ENCODE assay signal across 21 cellular contexts in genomic region chr2:105862843-105863242, GRCh38.
DNase-seq lines count a peak whose midpoint lies in the region; ATAC-seq and TF ChIP-seq lines count a peak whose summit lies in the region.
"Had no signal": no experiment of that assay in that cellular context is flagged by ENCODE, and none has a peak within 500 bp of the region (broad histone marks: within the 10 kb centered on the region; RNA-seq: fewer than 3 reads in every experiment).

No MANE protein-coding gene starts in this region.

- TF ChIP-seq CTCF in endodermal cell (conservative IDR thresholded peaks at IDR 0.05) = no peak

- H3K36me3 ChIP-seq in endodermal cell (ENCODE audit: control insufficient read depth, insufficient read depth, low read length) = peaks cover 22% of the 10 kb centered on the region
- H3K36me3 ChIP-seq: neural progenitor cell, prostate gland had no signal

- peak overlapping the region; percentile 76 for H3K27ac Mint-ChIP-seq in activated CD4-positive, alpha-beta T cell treated with anti-CD3 and anti-CD28 coated beads, Interleukin-2, amount 10 ng/mL, durations not matched to agents 24 days and 14 days
- peak overlapping the region; percentile 66 for H3K27ac Mint-ChIP-seq in activated CD8-positive, alpha-beta T cell treated with anti-CD3 and anti-CD28 coated beads, Interleukin-2, amount 10 ng/mL, durations not matched to agents 7 days and 5 days
- no peak overlapping the region for H3K27ac Mint-ChIP-seq in endodermal cell
- peak overlapping the region; percentile 84 for H3K27ac Mint-ChIP-seq in stimulated activated memory B cell treated with anti-CD40 and anti-IgM and Interleukin-4, amounts not matched to agents 10 μg/mL and 1 μg/mL and 100 μg/mL, for 72 hours
- H3K27ac Mint-ChIP-seq: B cell, neural progenitor cell had no signal

- no peaks in the 10 kb centered on the region for H3K9me3 Mint-ChIP-seq in activated CD4-positive, alpha-beta T cell treated with anti-CD3 and anti-CD28 coated beads, Interleukin-2, amount 10 ng/mL, durations not matched to agents 24 days and 14 days
- H3K9me3 Mint-ChIP-seq in activated CD8-positive, alpha-beta T cell treated with anti-CD3 and anti-CD28 coated beads, Interleukin-2, amount 10 ng/mL, durations not matched to agents 7 days and 5 days (ENCODE audit: insufficient read depth) = no peaks in the 10 kb centered on the region
- H3K9me3 Mint-ChIP-seq in endodermal cell = no peaks in the 10 kb centered on the region
- no peaks in the 10 kb centered on the region for H3K9me3 Mint-ChIP-seq in stimulated activated memory B cell treated with anti-CD40 and anti-IgM and Interleukin-4, amounts not matched to agents 10 μg/mL and 1 μg/mL and 100 μg/mL, for 72 hours
- H3K9me3 Mint-ChIP-seq: mesothelial cell of epicardium, neural progenitor cell had no signal

- no peak for ATAC-seq in activated CD8-positive, alpha-beta T cell treated with anti-CD3 and anti-CD28 coated beads, Interleukin-2, amount 10 ng/mL, durations not matched to agents 7 days and 5 days
- no peak for ATAC-seq in stimulated activated memory B cell treated with anti-CD40 and anti-IgM and Interleukin-4, amounts not matched to agents 10 μg/mL and 1 μg/mL and 100 μg/mL, for 72 hours
- ATAC-seq: left lobe of liver had no signal

- no peaks in the 10 kb centered on the region for H3K27me3 ChIP-seq in endodermal cell (ENCODE audit: control insufficient read depth, insufficient read depth, low read length, poor library complexity, severe bottlenecking)
- H3K27me3 ChIP-seq: neural progenitor cell had no signal

- CTCF ChIA-PET in activated CD8-positive, alpha-beta T cell treated with anti-CD3 and anti-CD28 coated beads, Interleukin-2, amount 10 ng/mL, durations not matched to agents 7 days and 5 days (lab: Charles Lee) = interaction anchor here (1.2 to 1.3 kb wide), 3 partner anchors 224 to 720 kb away, joined by 3 to 5 read pairs (median 4); no protein-coding TSS in a partner anchor

- no peaks in the 10 kb centered on the region for H3K27me3 Mint-ChIP-seq in activated CD4-positive, alpha-beta T cell treated with anti-CD3 and anti-CD28 coated beads, Interleukin-2, amount 10 ng/mL, durations not matched to agents 24 days and 14 days
- no peaks in the 10 kb centered on the region for H3K27me3 Mint-ChIP-seq in activated CD8-positive, alpha-beta T cell treated with anti-CD3 and anti-CD28 coated beads, Interleukin-2, amount 10 ng/mL, durations not matched to agents 7 days and 5 days (ENCODE audit: low read depth)
- no peaks in the 10 kb centered on the region for H3K27me3 Mint-ChIP-seq in endodermal cell (ENCODE audit: insufficient read depth)
- no peaks in the 10 kb centered on the region for H3K27me3 Mint-ChIP-seq in stimulated activated memory B cell treated with anti-CD40 and anti-IgM and Interleukin-4, amounts not matched to agents 10 μg/mL and 1 μg/mL and 100 μg/mL, for 72 hours
- H3K27me3 Mint-ChIP-seq: B cell had no signal

- intact Hi-C loops in activated CD4-positive, alpha-beta T cell treated with anti-CD3 and anti-CD28 coated beads, Interleukin-2, amount 10 ng/mL, durations not matched to agents 24 days and 14 days (cut with micrococcal nuclease) = no loop called here
- intact Hi-C loops in posterior vena cava (cut with DNase I) = no loop called here

- no peak overlapping the region for H3K4me3 Mint-ChIP-seq in activated CD4-positive, alpha-beta T cell treated with anti-CD3 and anti-CD28 coated beads, Interleukin-2, amount 10 ng/mL, durations not matched to agents 24 days and 14 days
- no peak overlapping the region for H3K4me3 Mint-ChIP-seq in activated CD8-positive, alpha-beta T cell treated with anti-CD3 and anti-CD28 coated beads, Interleukin-2, amount 10 ng/mL, durations not matched to agents 7 days and 5 days
- no peak overlapping the region for H3K4me3 Mint-ChIP-seq in endodermal cell
- no peak overlapping the region for H3K4me3 Mint-ChIP-seq in stimulated activated memory B cell treated with anti-CD40 and anti-IgM and Interleukin-4, amounts not matched to agents 10 μg/mL and 1 μg/mL and 100 μg/mL, for 72 hours
- H3K4me3 Mint-ChIP-seq: B cell, mesothelial cell of epicardium, neural progenitor cell had no signal

- no peak overlapping the region for H3K4me3 ChIP-seq in endodermal cell (ENCODE audit: low read length)
- H3K4me3 ChIP-seq: neural progenitor cell, prostate gland had no signal

- DNase-seq in activated CD4-positive, alpha-beta T cell treated with anti-CD3 and anti-CD28 coated beads, Interleukin-2, amount 10 ng/mL, durations not matched to agents 24 days and 14 days = no peak
- DNase-seq in activated CD4-positive, alpha-beta T cell treated with anti-CD3 and anti-CD28 coated beads, Interleukin-2, amount 50 U/mL, for 48 hours = no peak
- no peak for DNase-seq in activated CD8-positive, alpha-beta T cell treated with anti-CD3 and anti-CD28 coated beads, Interleukin-2, amount 10 ng/mL, durations not matched to agents 7 days and 5 days
- DNase-seq in endodermal cell (peak; percentile 22), amygdala (lab: John Stamatoyannopoulos, UW) (no peak), posterior vena cava (ENCODE audit: low spot score) (no peak)
- no peak for DNase-seq in stimulated activated CD4-positive, alpha-beta T cell treated with anti-CD3 and anti-CD28 coated beads, Interleukin-2, amount 100 ng/mL, for 48 hours
- DNase-seq: activated effector memory CD4-positive, alpha-beta T cell treated with Interleukin-2 at 50 U/mL for 16 hours; HCEC 1CT; head of caudate nucleus; NCI-H1092; NCI-H2029; SIG-M5; stimulated activated CD4-positive, alpha-beta T cell treated with anti-CD3 and anti-CD28 coated beads, Interleukin-2, amount 100 ng/mL, for 24 hours had no signal

- POLR2A ChIA-PET in activated CD8-positive, alpha-beta T cell treated with anti-CD3 and anti-CD28 coated beads, Interleukin-2, amount 10 ng/mL, durations not matched to agents 7 days and 5 days (lab: Charles Lee) = no interaction called here

- no peaks in the 10 kb centered on the region for H3K4me1 ChIP-seq in endodermal cell (ENCODE audit: control insufficient read depth, insufficient read depth, low read length)
- H3K4me1 ChIP-seq: prostate gland had no signal

- H3K27ac ChIP-seq in endodermal cell (ENCODE audit: low read depth, low read length) = no peak overlapping the region
- H3K27ac ChIP-seq: neural progenitor cell, prostate gland, VCaP had no signal

- peaks cover 63% of the 10 kb centered on the region for H3K4me1 Mint-ChIP-seq in activated CD4-positive, alpha-beta T cell treated with anti-CD3 and anti-CD28 coated beads, Interleukin-2, amount 10 ng/mL, durations not matched to agents 24 days and 14 days
- H3K4me1 Mint-ChIP-seq in activated CD8-positive, alpha-beta T cell treated with anti-CD3 and anti-CD28 coated beads, Interleukin-2, amount 10 ng/mL, durations not matched to agents 7 days and 5 days (ENCODE audit: low read depth) = peaks cover 76% of the 10 kb centered on the region
- H3K4me1 Mint-ChIP-seq in endodermal cell = peaks cover 22% of the 10 kb centered on the region
- H3K4me1 Mint-ChIP-seq in stimulated activated memory B cell treated with anti-CD40 and anti-IgM and Interleukin-4, amounts not matched to agents 10 μg/mL and 1 μg/mL and 100 μg/mL, for 72 hours = peaks cover 74% of the 10 kb centered on the region

- H3K9me3 ChIP-seq in endodermal cell (ENCODE audit: control insufficient read depth, low read length) = no peaks in the 10 kb centered on the region
- H3K9me3 ChIP-seq: prostate gland had no signal

- WGBS in endodermal cell (ENCODE audit: insufficient coverage in 1 of 2, insufficient read length in 1 of 2), 2 experiments = 93 to 96% methylated on average over 4 to 5 of the region's 5 CpGs

- H3K9ac ChIP-seq in endodermal cell (ENCODE audit: extremely low read depth, low read length, poor library complexity, severe bottlenecking) = no peak overlapping the region
- H3K9ac ChIP-seq: neural progenitor cell had no signal

- H3K36me3 Mint-ChIP-seq in activated CD4-positive, alpha-beta T cell treated with anti-CD3 and anti-CD28 coated beads, Interleukin-2, amount 10 ng/mL, durations not matched to agents 24 days and 14 days (ENCODE audit: low read depth) = peaks cover 35% of the 10 kb centered on the region
- peaks cover 54% of the 10 kb centered on the region for H3K36me3 Mint-ChIP-seq in activated CD8-positive, alpha-beta T cell treated with anti-CD3 and anti-CD28 coated beads, Interleukin-2, amount 10 ng/mL, durations not matched to agents 7 days and 5 days (ENCODE audit: low read depth)
- peaks cover under 1% of the 10 kb centered on the region for H3K36me3 Mint-ChIP-seq in endodermal cell (ENCODE audit: low read depth)
- peaks cover 56% of the 10 kb centered on the region for H3K36me3 Mint-ChIP-seq in stimulated activated memory B cell treated with anti-CD40 and anti-IgM and Interleukin-4, amounts not matched to agents 10 μg/mL and 1 μg/mL and 100 μg/mL, for 72 hours
- H3K36me3 Mint-ChIP-seq: mesothelial cell of epicardium had no signal
